Comparison of ENCODE assay signal across 22 cellular contexts in genomic region chr7:22393825-22394458, GRCh38. TPM values are rescaled to one million over a fixed set of nuclear protein-coding genes. Genes with fewer than 3 reads are reported as not detected.
DNase-seq lines count a peak whose midpoint lies in the region; ATAC-seq, FAIRE-seq and TF ChIP-seq lines count a peak whose summit lies in the region.
"Had no signal": no experiment of that assay in that cellular context is flagged by ENCODE, and none has a peak within 500 bp of the region (broad histone marks: within the 10 kb centered on the region; RNA-seq: fewer than 3 reads in every experiment).

No MANE protein-coding gene starts in this region.

- H3K27me3 ChIP-seq in bronchial epithelial cell (ENCODE audit: control insufficient read depth, insufficient read depth, low read length) (no peaks in the 10 kb centered on the region), MM.1S (replicated peaks; ENCODE audit: insufficient read depth, low read length) (no peaks in the 10 kb centered on the region)
- H3K27me3 ChIP-seq: pancreas had no signal

- no peaks in the 10 kb centered on the region for H3K9me3 Mint-ChIP-seq in HFFc6
- H3K9me3 Mint-ChIP-seq: activated CD4-positive, alpha-beta T cell treated with anti-CD3 and anti-CD28 coated beads, Interleukin-2, amount 10 ng/mL, durations not matched to agents 24 days and 14 days; activated naive CD8-positive, alpha-beta T cell treated with anti-CD3 and anti-CD28 coated beads for 36 hours; activated T-cell treated with anti-CD3 and anti-CD28 coated beads, Interleukin-2, amount 50 U/mL, for 24 hours; IgD-negative memory B cell had no signal

- POLR2A ChIA-PET in GM10248 (lab: Yijun Ruan, JAX), result no interaction called here

- no peaks in the 10 kb centered on the region for H3F3A ChIP-seq in MM.1S (ENCODE audit: insufficient read depth, low read length)

- H3K27ac ChIP-seq in MM.1S (ENCODE audit: low read length), result no peak overlapping the region
- H3K27ac ChIP-seq: pancreas had no signal

- no peak for TF ChIP-seq CTCF in AG09319 (IDR thresholded peaks at IDR 0.05; ENCODE audit: low read depth, low read length)
- no peak for TF ChIP-seq CTCF in HFFc6 (IDR thresholded peaks at IDR 0.05)
- TF ChIP-seq CTCF in bronchial epithelial cell (IDR thresholded peaks at IDR 0.05; ENCODE audit: insufficient read depth, low read length, severe bottlenecking), result no peak
- TF ChIP-seq CTCF in mucosa of descending colon (IDR thresholded peaks at IDR 0.05), result no peak
- TF ChIP-seq CTCF in MM.1S (IDR thresholded peaks at IDR 0.05; ENCODE audit: low read length), result no peak
- TF ChIP-seq CTCF in GM10248 (IDR thresholded peaks at IDR 0.05; ENCODE audit: control extremely low read depth, extremely low read depth, low read depth, missing control alignments), result no peak

- H3K4me1 ChIP-seq in mucosa of descending colon (ENCODE audit: low read depth) (no peaks in the 10 kb centered on the region), MM.1S (ENCODE audit: low read length) (0 out of 2 replicates have a peak, but pooled peaks cover 2% of the 10 kb centered on the region)
- H3K4me1 ChIP-seq: pancreas had no signal

- H3K36me3 ChIP-seq in bronchial epithelial cell (ENCODE audit: control insufficient read depth, insufficient read depth, low read length) (no peaks in the 10 kb centered on the region), mucosa of descending colon (ENCODE audit: low read depth) (no peaks in the 10 kb centered on the region), MM.1S (replicated peaks; ENCODE audit: insufficient read depth, low read length) (no peaks in the 10 kb centered on the region)
- H3K36me3 ChIP-seq: pancreas had no signal

- H3K4me1 Mint-ChIP-seq in HFFc6 (ENCODE audit: low read depth), result peaks cover 35% of the 10 kb centered on the region
- H3K4me1 Mint-ChIP-seq: activated CD4-positive, alpha-beta T cell treated with anti-CD3 and anti-CD28 coated beads, Interleukin-2, amount 10 ng/mL, durations not matched to agents 24 days and 14 days; activated naive CD8-positive, alpha-beta T cell treated with anti-CD3 and anti-CD28 coated beads for 36 hours; IgD-negative memory B cell had no signal

- peak overlapping the region; percentile 18; the same call in 1 of the 2 replicates for H3K27ac Mint-ChIP-seq in HFFc6
- H3K27ac Mint-ChIP-seq: activated CD4-positive, alpha-beta T cell treated with anti-CD3 and anti-CD28 coated beads, Interleukin-2, amount 10 ng/mL, durations not matched to agents 24 days and 14 days; activated naive CD8-positive, alpha-beta T cell treated with anti-CD3 and anti-CD28 coated beads for 36 hours; activated T-cell treated with anti-CD3 and anti-CD28 coated beads, Interleukin-2, amount 50 U/mL, for 24 hours; IgD-negative memory B cell had no signal

- H2AFZ ChIP-seq in MM.1S (ENCODE audit: low read length), result no peak overlapping the region

- no peaks in the 10 kb centered on the region for H3K79me2 ChIP-seq in MM.1S (ENCODE audit: low read length)

- H3K9me2 ChIP-seq in MM.1S (replicated peaks; ENCODE audit: insufficient read depth, low read length), result no peaks in the 10 kb centered on the region

- H3K4me3 Mint-ChIP-seq in HFFc6, result peak overlapping the region; percentile 29; the same call in 1 of the 2 replicates
- H3K4me3 Mint-ChIP-seq: activated CD4-positive, alpha-beta T cell treated with anti-CD3 and anti-CD28 coated beads, Interleukin-2, amount 10 ng/mL, durations not matched to agents 24 days and 14 days; activated naive CD8-positive, alpha-beta T cell treated with anti-CD3 and anti-CD28 coated beads for 36 hours; activated T-cell treated with anti-CD3 and anti-CD28 coated beads, Interleukin-2, amount 50 U/mL, for 24 hours; IgD-negative memory B cell had no signal

- H3K4me3 ChIP-seq in bronchial epithelial cell (ENCODE audit: low read depth, low read length), result no peak overlapping the region
- no peak overlapping the region for H3K4me3 ChIP-seq in mucosa of descending colon
- no peak overlapping the region for H3K4me3 ChIP-seq in MM.1S (ENCODE audit: low read length)
- H3K4me3 ChIP-seq: pancreas had no signal

- intact Hi-C loops in mucosa of descending colon (cut with DNase I, micrococcal nuclease), result no loop called here

- CTCF ChIA-PET in GM10248 (lab: Yijun Ruan, JAX), result interaction anchor here (1.3 kb wide), 1 partner anchor 22 kb away, joined by 3 read pairs; no protein-coding TSS in a partner anchor

- no peak overlapping the region for H3K4me2 ChIP-seq in MM.1S (ENCODE audit: low read depth, low read length)

- H3K9me3 ChIP-seq in mucosa of descending colon (no peaks in the 10 kb centered on the region), MM.1S (replicated peaks; ENCODE audit: insufficient read depth, low read length) (no peaks in the 10 kb centered on the region)
- H3K9me3 ChIP-seq: pancreas had no signal

- DNase-seq in AG09319 (ENCODE audit: extremely low read depth, low read depth) (peak; percentile 30), HFFc6 (peak; percentile 12), bronchial epithelial cell (ENCODE audit: low read depth) (peak; percentile 45), mucosa of descending colon (no peak), dedifferentiated amniotic fluid mesenchymal stem cell (ENCODE audit: extremely low spot score) (no peak), MM.1S (no peak), DMS53 treated with DMSO at 0.1 percent for 48 hours (lab: John Stamatoyannopoulos, UW; ENCODE audit: unreplicated experiment) (no peak), GM10248 (ENCODE audit: extremely low spot score) (no peak)
- DNase-seq: activated CD4-positive, alpha-beta T cell treated with anti-CD3 and anti-CD28 coated beads, Interleukin-2, amount 10 ng/mL, durations not matched to agents 24 days and 14 days; activated naive CD8-positive, alpha-beta T cell treated with anti-CD3 and anti-CD28 coated beads for 36 hours; activated T-cell treated with anti-CD3 and anti-CD28 coated beads, Interleukin-2, amount 50 U/mL, for 24 hours; cerebellar nuclear complex; glutamatergic neuron; H7; kidney; NCI-H1048; pancreas; stimulated activated CD4-positive, alpha-beta T cell treated with anti-CD3 and anti-CD28 coated beads, Interleukin-15, amount 100 ng/mL, for 24 hours; substantia nigra; T-helper 9 cell had no signal

- H4K20me1 ChIP-seq in MM.1S (ENCODE audit: insufficient read depth, low read length), result no peaks in the 10 kb centered on the region

- no peak for FAIRE-seq in bronchial epithelial cell (lab: Jason Lieb, UNC)
- FAIRE-seq: endothelial cell of umbilical vein, kidney, pancreas had no signal

- peaks cover 6% of the 10 kb centered on the region for H3K27me3 Mint-ChIP-seq in HFFc6 (ENCODE audit: insufficient read depth)
- H3K27me3 Mint-ChIP-seq: activated naive CD8-positive, alpha-beta T cell treated with anti-CD3 and anti-CD28 coated beads for 36 hours had no signal

- no peaks in the 10 kb centered on the region for H3K36me3 Mint-ChIP-seq in HFFc6 (ENCODE audit: low read depth)
- H3K36me3 Mint-ChIP-seq: activated naive CD8-positive, alpha-beta T cell treated with anti-CD3 and anti-CD28 coated beads for 36 hours; IgD-negative memory B cell had no signal

- H3K9ac ChIP-seq in MM.1S (ENCODE audit: low read length), result no peak overlapping the region

- ATAC-seq in mucosa of descending colon, result peak; percentile 78

RNA-seq across cellular contexts. Expression of gene RAPGEF5, which starts 37.0 kb away (rescaled TPM):
- 1 to 10 TPM in 4 of 6 experiments, under 1 TPM in 2; 0.33 to 2.4 (median 1.3) TPM for total RNA-seq in HFFc6 (2021; fragmentation: NEBNext Ultra II Directional; extraction: Animal tissue kit (Norgen Biotek cat#: 25700))
- total RNA-seq in bronchial epithelial cell, result 5.8 and 6.3 TPM in 2 replicates
- total RNA-seq in mucosa of descending colon, result 10 to 100 TPM; 34.7 to 87.8 (median 59.5) TPM

Comparison
In these comparisons a context has a peak if more than half of its experiments do, and no peak if none do; other contexts are left out.
1. DNase-seq: peak in AG09319 (single experiment), HFFc6 (single experiment) and bronchial epithelial cell (single experiment); none in mucosa of descending colon (0 of 3), dedifferentiated amniotic fluid mesenchymal stem cell (single experiment), MM.1S (single experiment), DMS53 treated with DMSO at 0.1 percent for 48 hours (single experiment) and GM10248 (single experiment).